Comparison of ENCODE assay signal across 8 cellular contexts in genomic region chr19:9435279-9436268, GRCh38. TPM values are rescaled to one million over a fixed set of nuclear protein-coding genes. Genes with fewer than 3 reads are reported as not detected.
DNase-seq lines count a peak whose midpoint lies in the region; TF ChIP-seq lines count a peak whose summit lies in the region.

TSS of gene ZNF266 (minus strand) at chr19:9435573. CDS start at chr19:9420089, 15,484 bp downstream.

- peaks cover 20% of the 10 kb centered on the region for H3K4me1 Mint-ChIP-seq in activated T-helper 2 cell treated with anti-CD3 and anti-CD28 coated beads, Interferon-gamma antibody, Interleukin-2, Interleukin-4, amounts not matched to agents 10 μg/mL and 5 μg/mL and 100 μg/mL, durations not matched to agents 14 hours and 24 hours and 36 hours (ENCODE audit: low read depth)
- peaks cover 22% of the 10 kb centered on the region for H3K4me1 Mint-ChIP-seq in nephron
- H3K4me1 Mint-ChIP-seq in stimulated activated naive CD8-positive, alpha-beta T cell treated with anti-CD3 and anti-CD28 coated beads, Interleukin-15, Interleukin-2, amounts not matched to agents 100 ng/mL and 50 ng/mL, for 24 hours (ENCODE audit: low read depth) = peaks cover 37% of the 10 kb centered on the region

- DNase-seq in EL (peak; percentile 91), GOT3 (lab: John Stamatoyannopoulos, UW) (peak; percentile 57), LNCaP clone FGC (ENCODE audit: low read depth) (peak; percentile 81), RWPE1 (ENCODE audit: low spot score) (peak; percentile 92), fibroblast of the aortic adventitia (ENCODE audit: low read depth) (peak; percentile 90)
- peak; percentile 90 for DNase-seq in activated T-helper 2 cell treated with anti-CD3 and anti-CD28 coated beads, Interferon-gamma antibody, Interleukin-2, Interleukin-4, amounts not matched to agents 10 μg/mL and 5 μg/mL and 100 μg/mL, durations not matched to agents 14 hours and 24 hours and 36 hours (ENCODE audit: low spot score)

- CTCF ChIA-PET in RWPE1 (lab: Yijun Ruan, JAX) = interaction anchor here (0.6 to 1.1 kb wide), 5 partner anchors 19 to 1088 kb away, joined by 3 read pairs; no protein-coding TSS in a partner anchor

- POLR2A ChIA-PET in RWPE1 (lab: Yijun Ruan, JAX; ENCODE audit: low non-redundant PET) = no interaction called here

- no peaks in the 10 kb centered on the region for H3K27me3 Mint-ChIP-seq in activated T-helper 2 cell treated with anti-CD3 and anti-CD28 coated beads, Interferon-gamma antibody, Interleukin-2, Interleukin-4, amounts not matched to agents 10 μg/mL and 5 μg/mL and 100 μg/mL, durations not matched to agents 14 hours and 24 hours and 36 hours (ENCODE audit: low read depth)
- no peaks in the 10 kb centered on the region for H3K27me3 Mint-ChIP-seq in nephron (ENCODE audit: low read depth)
- no peaks in the 10 kb centered on the region for H3K27me3 Mint-ChIP-seq in stimulated activated naive CD8-positive, alpha-beta T cell treated with anti-CD3 and anti-CD28 coated beads, Interleukin-15, Interleukin-2, amounts not matched to agents 100 ng/mL and 50 ng/mL, for 24 hours

- TF ChIP-seq CTCF in LNCaP clone FGC (IDR thresholded peaks at IDR 0.05; ENCODE audit: control insufficient read depth, extremely low read depth, insufficient read depth) (peak; percentile 31; the same call in 1 of the 2 replicates), RWPE1 (conservative IDR thresholded peaks at IDR 0.05; ENCODE audit: low read depth) (peak; percentile 64), fibroblast of the aortic adventitia (IDR thresholded peaks at IDR 0.05; ENCODE audit: insufficient read depth, low read length) (peak; percentile 84), nephron (IDR thresholded peaks at IDR 0.05; ENCODE audit: unreplicated experiment in 3 of 3) (peak; percentile 57 to 64 (median 59))

- H3K4me3 ChIP-seq in LNCaP clone FGC (ENCODE audit: low read depth, low read length) = peak within 1 kb of the TSS; percentile 73
- H3K4me3 ChIP-seq in fibroblast of the aortic adventitia (ENCODE audit: low read depth, low read length) = peak within 1 kb of the TSS; percentile 90

- intact Hi-C loops in activated T-helper 2 cell treated with anti-CD3 and anti-CD28 coated beads, Interferon-gamma antibody, Interleukin-2, Interleukin-4, amounts not matched to agents 10 μg/mL and 5 μg/mL and 100 μg/mL, durations not matched to agents 14 hours and 24 hours and 36 hours (cut with micrococcal nuclease) = loop anchor here (1.0 to 5.0 kb wide), 6 partner anchors 102 to 299 kb away; partner anchors contain the start of genes ZNF121, ZNF426, ZNF559 and ZNF562

- H3K27ac Mint-ChIP-seq in activated T-helper 2 cell treated with anti-CD3 and anti-CD28 coated beads, Interferon-gamma antibody, Interleukin-2, Interleukin-4, amounts not matched to agents 10 μg/mL and 5 μg/mL and 100 μg/mL, durations not matched to agents 14 hours and 24 hours and 36 hours = peak within 1 kb of the TSS; percentile 98
- peak within 1 kb of the TSS; percentile 94 to 98 (median 96) for H3K27ac Mint-ChIP-seq in nephron
- H3K27ac Mint-ChIP-seq in stimulated activated naive CD8-positive, alpha-beta T cell treated with anti-CD3 and anti-CD28 coated beads, Interleukin-15, Interleukin-2, amounts not matched to agents 100 ng/mL and 50 ng/mL, for 24 hours = peak within 1 kb of the TSS; percentile 97

- peaks cover 39% of the 10 kb centered on the region for H3K36me3 Mint-ChIP-seq in activated T-helper 2 cell treated with anti-CD3 and anti-CD28 coated beads, Interferon-gamma antibody, Interleukin-2, Interleukin-4, amounts not matched to agents 10 μg/mL and 5 μg/mL and 100 μg/mL, durations not matched to agents 14 hours and 24 hours and 36 hours (ENCODE audit: low read depth)
- peaks cover 78% of the 10 kb centered on the region for H3K36me3 Mint-ChIP-seq in nephron (ENCODE audit: low read depth)
- peaks cover 46% of the 10 kb centered on the region for H3K36me3 Mint-ChIP-seq in stimulated activated naive CD8-positive, alpha-beta T cell treated with anti-CD3 and anti-CD28 coated beads, Interleukin-15, Interleukin-2, amounts not matched to agents 100 ng/mL and 50 ng/mL, for 24 hours (ENCODE audit: low read depth)

- H3K4me3 Mint-ChIP-seq in activated T-helper 2 cell treated with anti-CD3 and anti-CD28 coated beads, Interferon-gamma antibody, Interleukin-2, Interleukin-4, amounts not matched to agents 10 μg/mL and 5 μg/mL and 100 μg/mL, durations not matched to agents 14 hours and 24 hours and 36 hours (ENCODE audit: low read depth) = peak within 1 kb of the TSS; percentile 94
- H3K4me3 Mint-ChIP-seq in nephron = peak within 1 kb of the TSS; percentile 93 to 97 (median 96)
- H3K4me3 Mint-ChIP-seq in stimulated activated naive CD8-positive, alpha-beta T cell treated with anti-CD3 and anti-CD28 coated beads, Interleukin-15, Interleukin-2, amounts not matched to agents 100 ng/mL and 50 ng/mL, for 24 hours = peak within 1 kb of the TSS; percentile 98

- H3K27ac ChIP-seq in RWPE1 = peak within 1 kb of the TSS; percentile 81

- H3K9me3 Mint-ChIP-seq in activated T-helper 2 cell treated with anti-CD3 and anti-CD28 coated beads, Interferon-gamma antibody, Interleukin-2, Interleukin-4, amounts not matched to agents 10 μg/mL and 5 μg/mL and 100 μg/mL, durations not matched to agents 14 hours and 24 hours and 36 hours = peaks cover 25% of the 10 kb centered on the region
- H3K9me3 Mint-ChIP-seq in nephron = peaks cover 23% of the 10 kb centered on the region
- H3K9me3 Mint-ChIP-seq in stimulated activated naive CD8-positive, alpha-beta T cell treated with anti-CD3 and anti-CD28 coated beads, Interleukin-15, Interleukin-2, amounts not matched to agents 100 ng/mL and 50 ng/mL, for 24 hours = peaks cover 7% of the 10 kb centered on the region

RNA-seq across cellular contexts. Expression of gene ZNF266, which starts in this region (rescaled TPM):
- total RNA-seq in activated T-helper 2 cell treated with anti-CD3 and anti-CD28 coated beads, Interferon-gamma antibody, Interleukin-2, Interleukin-4, amounts not matched to agents 10 μg/mL and 5 μg/mL and 100 μg/mL, durations not matched to agents 14 hours and 24 hours and 36 hours = 26.5 and 27.3 TPM in 2 replicates
- 8.8 and 13.7 TPM in 2 replicates for total RNA-seq in fibroblast of the aortic adventitia (ENCODE audit: low replicate concordance)

Comparison
In these comparisons a context has a peak if more than half of its experiments do, and no peak if none do; other contexts are left out.
1. Peak in every context shown above with its lines: DNase-seq, H3K4me3 ChIP-seq and H3K27ac ChIP-seq.
2. CTCF ChIP-seq: peak in every context shown above with its lines; median percentile 84 in fibroblast of the aortic adventitia; 64 in RWPE1; 59 in nephron; 31 in LNCaP clone FGC.